5 cellular contexts compared by ENCODE assay signal in genomic region chr11:83308536-83308935, GRCh38. TPM values are rescaled to one million over a fixed set of nuclear protein-coding genes. Genes with fewer than 3 reads are reported as not detected.
DNase-seq lines count a peak whose midpoint lies in the region; ATAC-seq, FAIRE-seq and TF ChIP-seq lines count a peak whose summit lies in the region.
"Not testable (repeated sequence)": the region's sequence is repeated elsewhere in the genome, so short reads cannot be mapped to it uniquely, and the experiment has no call there.

No MANE protein-coding gene starts in this region.

- not testable (repeated sequence) for H3K4me1 Mint-ChIP-seq in WTC11

- TF ChIP-seq CTCF in WTC11 (IDR thresholded peaks at IDR 0.05); kidney (IDR thresholded peaks at IDR 0.05; ENCODE audit: borderline replicate concordance, extremely low read depth, insufficient read depth): not testable (repeated sequence)

- not testable (repeated sequence) for H3K4me3 ChIP-seq in kidney (ENCODE audit: low read length in 2 of 2)

- ATAC-seq in WTC11, result not testable (repeated sequence)

- not testable (repeated sequence) for H3K4me1 ChIP-seq in kidney (ENCODE audit: control insufficient read depth in 1 of 2, insufficient read depth in 1 of 2, low read depth in 1 of 2, low read length in 2 of 2)

- FAIRE-seq in colon (lab: Jason Lieb, UNC) (peak; percentile 5), endometrium (lab: Jason Lieb, UNC) (peak; percentile 29), frontal cortex (lab: Jason Lieb, UNC) (peak; percentile 66), kidney (lab: Jason Lieb, UNC) (peak; percentile 38)

- intact Hi-C loops in kidney (cut with DNase I), result not testable (repeated sequence)

- not testable (repeated sequence) for H3K36me3 Mint-ChIP-seq in WTC11

- H3K27ac Mint-ChIP-seq in WTC11, result not testable (repeated sequence)

- POLR2A ChIA-PET in WTC11 (lab: Charles Lee), result not testable (repeated sequence)

- CTCF ChIA-PET in WTC11 (lab: Charles Lee), result interaction anchor here (4.3 kb wide), 1 partner anchor 15 kb away, joined by 26 read pairs; no protein-coding TSS in a partner anchor

- not testable (repeated sequence) for H3K4me3 Mint-ChIP-seq in WTC11

- not testable (repeated sequence) for H3K9ac ChIP-seq in kidney (ENCODE audit: low read length in 2 of 2)

- H3K27ac ChIP-seq in kidney (ENCODE audit: low read depth in 2 of 2, low read length in 2 of 2), result not testable (repeated sequence)

- not testable (repeated sequence) for H3K9me3 ChIP-seq in kidney (ENCODE audit: control insufficient read depth in 1 of 2, low read length in 2 of 2)

- not testable (repeated sequence) for H3K36me3 ChIP-seq in kidney (ENCODE audit: control insufficient read depth in 1 of 2, insufficient read depth in 2 of 2, low read length in 2 of 2)

- H3K9me3 Mint-ChIP-seq in WTC11, result not testable (repeated sequence)

- DNase-seq in WTC11 (ENCODE audit: low spot score); frontal cortex (ENCODE audit: low spot score in 2 of 2); kidney: not testable (repeated sequence)

- H3K27me3 Mint-ChIP-seq in WTC11 (ENCODE audit: low read depth), result not testable (repeated sequence)

TF ChIP-seq in WTC11, 78 proteins besides CTCF, POLR2A, EP300 and RAD21:
- peak; percentile 99 for TF ChIP-seq HMGA2 (CRISPR knock-in tag; IDR thresholded peaks at IDR 0.05)
TF ChIP-seq in WTC11: peak in this region for 1; not testable (repeated sequence) for 77.

RNA-seq across cellular contexts. Expression of gene CCDC90B, which starts 22.4 kb away (rescaled TPM):
- total RNA-seq in WTC11 (2021) (47.0 to 48.9 TPM (median 47.8 TPM) in 3 replicates), frontal cortex (216 TPM), kidney (31.6 TPM)
- polyA plus RNA-seq in kidney (ENCODE audit: insufficient read depth, low read depth, low replicate concordance), result 38.7 TPM
